14 cellular contexts compared by ENCODE assay signal in the genomic region with DNA sequence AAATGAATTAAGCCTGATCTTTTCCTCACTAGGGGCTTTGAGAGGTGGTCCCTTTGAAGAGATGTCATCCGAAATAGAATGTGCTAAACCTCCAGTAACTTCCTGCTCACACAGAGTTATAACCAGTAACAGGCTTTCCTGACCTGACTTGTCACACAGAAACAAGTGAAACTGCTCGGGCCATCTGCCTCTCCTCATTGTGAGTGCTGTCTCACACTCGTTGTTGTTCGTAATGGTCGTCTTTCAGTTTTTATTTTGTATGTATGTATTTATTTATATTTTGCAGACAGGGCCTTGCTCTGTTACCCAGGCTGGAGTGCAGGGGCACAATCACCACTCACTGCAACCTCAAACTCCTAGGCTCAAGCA. TPM values are rescaled to one million over a fixed set of nuclear protein-coding genes. Genes with fewer than 3 reads are reported as not detected.
DNase-seq lines count a peak whose midpoint lies in the region; ATAC-seq and TF ChIP-seq lines count a peak whose summit lies in the region.
"Had no signal": no experiment of that assay in that cellular context is flagged by ENCODE, and none has a peak within 500 bp of the region (broad histone marks: within the 10 kb centered on the region; RNA-seq: fewer than 3 reads in every experiment).

No MANE protein-coding gene starts in this region.

- no peak overlapping the region for H2BK5ac ChIP-seq in mesenchymal stem cell (ENCODE audit: low read depth, low read length, poor library complexity, severe bottlenecking)

- peaks cover 15% of the 10 kb centered on the region for H3K27me3 Mint-ChIP-seq in activated CD4-positive, alpha-beta memory T cell treated with anti-CD3 and anti-CD28 coated beads, Interleukin-2, amount 10 ng/mL, durations not matched to agents 7 days and 5 days
- peaks cover 2% of the 10 kb centered on the region for H3K27me3 Mint-ChIP-seq in activated CD4-positive, alpha-beta memory T cell treated with anti-CD3 and anti-CD28 coated beads for 36 hours
- H3K27me3 Mint-ChIP-seq in CD14-positive monocyte (ENCODE audit: low read depth in 3 of 3) = peaks cover 0 to 4% (median 3%) of the 10 kb centered on the region in 3 donors

- H3K36me3 ChIP-seq in SJCRH30 (no peaks in the 10 kb centered on the region), mesenchymal stem cell (ENCODE audit: control insufficient read depth in 1 of 2, insufficient read depth in 2 of 2, low read depth in 1 of 2, low read length in 2 of 2) (no peaks in the 10 kb centered on the region)

- H3K4me1 ChIP-seq in SJCRH30 = peaks cover 64% of the 10 kb centered on the region
- peaks cover 49% of the 10 kb centered on the region for H3K4me1 ChIP-seq in mesenchymal stem cell (ENCODE audit: control insufficient read depth, insufficient read depth, low read depth, low read length)

- no peaks in the 10 kb centered on the region for H3K4me1 Mint-ChIP-seq in activated CD4-positive, alpha-beta memory T cell treated with anti-CD3 and anti-CD28 coated beads, Interleukin-2, amount 10 ng/mL, durations not matched to agents 7 days and 5 days
- no peaks in the 10 kb centered on the region for H3K4me1 Mint-ChIP-seq in activated CD4-positive, alpha-beta memory T cell treated with anti-CD3 and anti-CD28 coated beads for 36 hours (ENCODE audit: low read depth)
- H3K4me1 Mint-ChIP-seq in CD14-positive monocyte = no peaks in the 10 kb centered on the region
- H3K4me1 Mint-ChIP-seq: T-cell had no signal

- H3K14ac ChIP-seq in mesenchymal stem cell (ENCODE audit: low read length in 2 of 2) = no peak overlapping the region

- no peak for ATAC-seq in GM21528 (IDR thresholded peaks at IDR 0.05; ENCODE audit: low FRiP score, unreplicated experiment)
- ATAC-seq: activated T-cell treated with anti-CD3 and anti-CD28 coated beads, Interleukin-2, amount 50 U/mL, for 72 hours; foreskin keratinocyte; T-cell had no signal

- H3K4me2 ChIP-seq in mesenchymal stem cell (ENCODE audit: low read length, poor library complexity, severe bottlenecking) = no peak overlapping the region

- H2AK5ac ChIP-seq in mesenchymal stem cell (ENCODE audit: low read length, severe bottlenecking) = no peak overlapping the region

- no peaks in the 10 kb centered on the region for H3K9me3 Mint-ChIP-seq in activated CD4-positive, alpha-beta memory T cell treated with anti-CD3 and anti-CD28 coated beads, Interleukin-2, amount 10 ng/mL, durations not matched to agents 7 days and 5 days
- no peaks in the 10 kb centered on the region for H3K9me3 Mint-ChIP-seq in activated CD4-positive, alpha-beta memory T cell treated with anti-CD3 and anti-CD28 coated beads for 36 hours
- H3K9me3 Mint-ChIP-seq in CD14-positive monocyte = no peaks in the 10 kb centered on the region
- H3K9me3 Mint-ChIP-seq: activated T-cell treated with anti-CD3 and anti-CD28 coated beads, Interleukin-2, amount 50 U/mL, for 72 hours; T-cell had no signal

- no peak overlapping the region for H2AFZ ChIP-seq in mesenchymal stem cell (ENCODE audit: low read depth, low read length)

- WGBS in mesenchymal stem cell = 42% methylated on average over 2 of the region's 5 CpGs

- no peaks in the 10 kb centered on the region for H3K27me3 ChIP-seq in SJCRH30
- H3K27me3 ChIP-seq in mesenchymal stem cell (ENCODE audit: control insufficient read depth in 1 of 2, insufficient read depth in 1 of 2, low read length in 2 of 2) = peaks cover 0 to 20% of the 10 kb centered on the region in 2 experiments

- no peak overlapping the region for H4K91ac ChIP-seq in mesenchymal stem cell (ENCODE audit: low read length)

- intact Hi-C loops in activated CD4-positive, alpha-beta memory T cell treated with anti-CD3 and anti-CD28 coated beads for 36 hours (cut with micrococcal nuclease) = no loop called here
- intact Hi-C loops in CD14-positive monocyte (cut with micrococcal nuclease) = no loop called here

- no peak overlapping the region for H3K23ac ChIP-seq in mesenchymal stem cell (ENCODE audit: low read length in 2 of 2)

- no peak overlapping the region for H3K18ac ChIP-seq in mesenchymal stem cell (ENCODE audit: low read depth in 1 of 2, low read length in 2 of 2)

- no peak for TF ChIP-seq CTCF in CD14-positive monocyte (IDR thresholded peaks at IDR 0.05)

- H3K4me3 ChIP-seq in SJCRH30 (no peak overlapping the region), mesenchymal stem cell (ENCODE audit: insufficient read depth in 1 of 2, low read depth in 1 of 2, low read length in 2 of 2) (no peak overlapping the region)

- H3K9ac ChIP-seq in mesenchymal stem cell (ENCODE audit: low read length) = no peak overlapping the region

- CTCF ChIA-PET in activated CD4-positive, alpha-beta memory T cell treated with anti-CD3 and anti-CD28 coated beads, Interleukin-2, amount 10 ng/mL, durations not matched to agents 7 days and 5 days (lab: Charles Lee) = interaction anchor here (2.2 kb wide), 1 partner anchor 14 kb away, joined by 11 read pairs; no protein-coding TSS in a partner anchor
- CTCF ChIA-PET in activated CD4-positive, alpha-beta memory T cell treated with anti-CD3 and anti-CD28 coated beads for 36 hours (lab: Charles Lee) = interaction anchor here (1.3 to 1.4 kb wide), 2 partner anchors 13 to 79 kb away, joined by 4 read pairs; a partner anchor contains a TSS

- H3K79me1 ChIP-seq in mesenchymal stem cell (replicated peaks; ENCODE audit: low read length, poor library complexity, severe bottlenecking) = no peaks in the 10 kb centered on the region

- H3K4ac ChIP-seq in mesenchymal stem cell (ENCODE audit: low read depth in 1 of 2, low read length in 2 of 2) = no peak overlapping the region

- H2BK15ac ChIP-seq in mesenchymal stem cell (ENCODE audit: low read depth, poor library complexity, severe bottlenecking) = no peak overlapping the region

- POLR2A ChIA-PET in activated CD4-positive, alpha-beta memory T cell treated with anti-CD3 and anti-CD28 coated beads, Interleukin-2, amount 10 ng/mL, durations not matched to agents 7 days and 5 days (lab: Charles Lee) = no interaction called here
- POLR2A ChIA-PET in activated CD4-positive, alpha-beta memory T cell treated with anti-CD3 and anti-CD28 coated beads for 36 hours (lab: Charles Lee) = no interaction called here

- H2BK12ac ChIP-seq in mesenchymal stem cell (ENCODE audit: low read length in 2 of 2) = no peak overlapping the region

- no peak overlapping the region for H4K8ac ChIP-seq in mesenchymal stem cell (ENCODE audit: low read length)

- H2BK120ac ChIP-seq in mesenchymal stem cell (ENCODE audit: low read depth, low read length) = no peak overlapping the region

- no peak overlapping the region for H3K27ac Mint-ChIP-seq in activated CD4-positive, alpha-beta memory T cell treated with anti-CD3 and anti-CD28 coated beads, Interleukin-2, amount 10 ng/mL, durations not matched to agents 7 days and 5 days
- no peak overlapping the region for H3K27ac Mint-ChIP-seq in activated CD4-positive, alpha-beta memory T cell treated with anti-CD3 and anti-CD28 coated beads for 36 hours
- no peak overlapping the region for H3K27ac Mint-ChIP-seq in CD14-positive monocyte
- H3K27ac Mint-ChIP-seq: activated T-cell treated with anti-CD3 and anti-CD28 coated beads, Interleukin-2, amount 50 U/mL, for 72 hours; T-cell had no signal

- H3K36me3 Mint-ChIP-seq in activated CD4-positive, alpha-beta memory T cell treated with anti-CD3 and anti-CD28 coated beads, Interleukin-2, amount 10 ng/mL, durations not matched to agents 7 days and 5 days (ENCODE audit: low read depth) = no peaks in the 10 kb centered on the region
- H3K36me3 Mint-ChIP-seq in activated CD4-positive, alpha-beta memory T cell treated with anti-CD3 and anti-CD28 coated beads for 36 hours = no peaks in the 10 kb centered on the region
- H3K36me3 Mint-ChIP-seq in CD14-positive monocyte = no peaks in the 10 kb centered on the region
- H3K36me3 Mint-ChIP-seq: T-cell had no signal

- no peak overlapping the region for H3K4me3 Mint-ChIP-seq in activated CD4-positive, alpha-beta memory T cell treated with anti-CD3 and anti-CD28 coated beads, Interleukin-2, amount 10 ng/mL, durations not matched to agents 7 days and 5 days
- H3K4me3 Mint-ChIP-seq in activated CD4-positive, alpha-beta memory T cell treated with anti-CD3 and anti-CD28 coated beads for 36 hours = no peak overlapping the region
- no peak overlapping the region for H3K4me3 Mint-ChIP-seq in CD14-positive monocyte
- H3K4me3 Mint-ChIP-seq: activated T-cell treated with anti-CD3 and anti-CD28 coated beads, Interleukin-2, amount 50 U/mL, for 72 hours; T-cell had no signal

- H3K27ac ChIP-seq in SJCRH30 (0 out of 2 replicates have a peak overlapping the region, but pooled peaks have one; percentile 2), mesenchymal stem cell (ENCODE audit: low read length, poor library complexity, severe bottlenecking) (no peak overlapping the region)
- H3K27ac ChIP-seq: foreskin keratinocyte had no signal

- no peaks in the 10 kb centered on the region for H3K9me3 ChIP-seq in SJCRH30 (replicated peaks)
- H3K9me3 ChIP-seq in mesenchymal stem cell (ENCODE audit: control insufficient read depth, low read length) = no peaks in the 10 kb centered on the region

- peak; percentile 9 for DNase-seq in activated CD4-positive, alpha-beta memory T cell treated with anti-CD3 and anti-CD28 coated beads, Interleukin-2, amount 10 ng/mL, durations not matched to agents 7 days and 5 days
- no peak for DNase-seq in activated CD4-positive, alpha-beta memory T cell treated with anti-CD3 and anti-CD28 coated beads for 36 hours
- peak in 1 of 2 experiments; percentile 20 for DNase-seq in SJCRH30
- peak; percentile 25 for DNase-seq in mesenchymal stem cell
- peak; percentile 41 for DNase-seq in superior temporal gyrus (ENCODE audit: extremely low spot score)
- DNase-seq in CD14-positive monocyte (ENCODE audit: low spot score) = no peak
- no peak for DNase-seq in NCI-H2227 treated with DMSO at 0.1 percent for 48 hours (lab: John Stamatoyannopoulos, UW)
- DNase-seq: activated T-cell treated with anti-CD3 and anti-CD28 coated beads, Interleukin-2, amount 50 U/mL, for 72 hours; amniotic stem cell; DMS79 treated with DMSO at 0.1 percent for 48 hours; foreskin keratinocyte; HCEC 1CT had no signal

RNA-seq across cellular contexts. Expression of a gene that starts 24.0 kb away (rescaled TPM):
- total RNA-seq in activated CD4-positive, alpha-beta memory T cell treated with anti-CD3 and anti-CD28 coated beads, Interleukin-2, amount 10 ng/mL, durations not matched to agents 7 days and 5 days = not detected
- under 1 TPM in 1 of 2 experiments, not detected in 1; 0.26 TPM for total RNA-seq in activated CD4-positive, alpha-beta memory T cell treated with anti-CD3 and anti-CD28 coated beads for 36 hours
- 0.08 and 0.63 TPM in 2 replicates for total RNA-seq in SJCRH30 (2014; rRNA removed; shearing (Covaris generic))
- polyA plus RNA-seq in mesenchymal stem cell (2013, experiment 1 of 2) = 0.03 TPM
- polyA plus RNA-seq in mesenchymal stem cell (2013, experiment 2 of 2) = not detected
- polyA plus RNA-seq in CD14-positive monocyte = not detected
- total RNA-seq: foreskin keratinocyte, T-cell had no signal

RNA-seq across cellular contexts. Expression of a gene that starts 54.0 kb away (rescaled TPM):
- 10 to 100 TPM; 27.7 to 30.9 TPM for total RNA-seq in activated CD4-positive, alpha-beta memory T cell treated with anti-CD3 and anti-CD28 coated beads, Interleukin-2, amount 10 ng/mL, durations not matched to agents 7 days and 5 days
- total RNA-seq in activated CD4-positive, alpha-beta memory T cell treated with anti-CD3 and anti-CD28 coated beads for 36 hours = 10 to 100 TPM; 36.3 to 39.6 TPM
- 0.15 TPM in 1 of 2 replicates, not detected in the other for total RNA-seq in SJCRH30 (2014; rRNA removed; shearing (Covaris generic))
- polyA plus RNA-seq in mesenchymal stem cell (2013, experiment 1 of 2) = 0.12 TPM
- polyA plus RNA-seq in mesenchymal stem cell (2013, experiment 2 of 2) = 0.05 TPM
- 1 to 10 TPM; 2.4 to 2.5 TPM for polyA plus RNA-seq in CD14-positive monocyte

Comparison
In these comparisons a context has a peak if more than half of its experiments do, and no peak if none do; other contexts are left out.
1. DNase-seq: peak in activated CD4-positive, alpha-beta memory T cell treated with anti-CD3 and anti-CD28 coated beads, Interleukin-2, amount 10 ng/mL, durations not matched to agents 7 days and 5 days (single experiment), mesenchymal stem cell (single experiment) and superior temporal gyrus (single experiment); none in activated CD4-positive, alpha-beta memory T cell treated with anti-CD3 and anti-CD28 coated beads for 36 hours (single experiment), CD14-positive monocyte (single experiment) and NCI-H2227 treated with DMSO at 0.1 percent for 48 hours (single experiment).
2. RNA of a gene that starts 54.0 kb away (total RNA-seq): 36.3 to 39.6 TPM in activated CD4-positive, alpha-beta memory T cell treated with anti-CD3 and anti-CD28 coated beads for 36 hours and 27.7 to 30.9 TPM in activated CD4-positive, alpha-beta memory T cell treated with anti-CD3 and anti-CD28 coated beads, Interleukin-2, amount 10 ng/mL, durations not matched to agents 7 days and 5 days; 0.15 TPM in SJCRH30; every median in the first group is over 10 times any median in the second.